In genomic region chr6:47729019-47729418, GRCh38 we compare ENCODE assay signal across 21 cellular contexts. TPM values are rescaled to one million over a fixed set of nuclear protein-coding genes. Genes with fewer than 3 reads are reported as not detected.
DNase-seq lines count a peak whose midpoint lies in the region; ATAC-seq and TF ChIP-seq lines count a peak whose summit lies in the region.
"Had no signal": no experiment of that assay in that cellular context is flagged by ENCODE, and none has a peak within 500 bp of the region (broad histone marks: within the 10 kb centered on the region; RNA-seq: fewer than 3 reads in every experiment).

No MANE protein-coding gene starts in this region.

- peak; percentile 68 for ATAC-seq in left colon

- H3K36me3 Mint-ChIP-seq in progenitor cell of endocrine pancreas (ENCODE audit: insufficient read depth), result no peaks in the 10 kb centered on the region

- no peaks in the 10 kb centered on the region for H3K27me3 Mint-ChIP-seq in progenitor cell of endocrine pancreas

- no peaks in the 10 kb centered on the region for H3K27me3 ChIP-seq in ACC112 (ENCODE audit: insufficient read depth, low read length)
- H3K27me3 ChIP-seq: BE2C, neutrophil, right atrium auricular region, SJSA1 had no signal

- no peaks in the 10 kb centered on the region for H3K36me3 ChIP-seq in ACC112 (ENCODE audit: insufficient read depth, low read length)
- H3K36me3 ChIP-seq: BE2C, neutrophil, right atrium auricular region, SJSA1 had no signal

- intact Hi-C loops in left colon (cut with DNase I, micrococcal nuclease) (no loop called here), head of caudate nucleus (cut with DNase I) (no loop called here)

- peak; percentile 58 for DNase-seq in HCEC 1CT
- peak; percentile 49 for DNase-seq in amniotic epithelial cell (ENCODE audit: low read depth)
- DNase-seq in left colon, result no peak
- DNase-seq in NCI-H146 treated with DMSO at 0.1 percent for 48 hours (lab: John Stamatoyannopoulos, UW; ENCODE audit: unreplicated experiment), result no peak
- DNase-seq in progenitor cell of endocrine pancreas (ENCODE audit: low spot score, unreplicated experiment), result no peak
- no peak for DNase-seq in head of caudate nucleus
- DNase-seq: BE2C; central memory CD4-positive, alpha-beta T cell; IMR-90; left cardiac atrium; MV-4-11; NCI-H2029 treated with DMSO at 0.1 percent for 48 hours; NCI-H524 treated with DMSO at 0.1 percent for 48 hours had no signal

- H2AFZ ChIP-seq in ACC112 (ENCODE audit: low read length, unreplicated experiment), result no peak overlapping the region

- TF ChIP-seq CTCF in progenitor cell of endocrine pancreas (IDR thresholded peaks at IDR 0.05; ENCODE audit: unreplicated experiment), result no peak

- no peak overlapping the region for H3K4me3 ChIP-seq in ACC112 (ENCODE audit: low read depth, low read length)
- H3K4me3 ChIP-seq: right atrium auricular region, SJSA1 had no signal

- H3K27ac ChIP-seq in ACC112 (ENCODE audit: low read depth, low read length), result 0 out of 2 replicates have a peak overlapping the region, but pooled peaks have one; percentile 2
- H3K27ac ChIP-seq: neutrophil, right atrium auricular region, SJSA1 had no signal

- no peaks in the 10 kb centered on the region for H3K79me2 ChIP-seq in ACC112 (ENCODE audit: control insufficient read depth, insufficient read depth, low read length, unreplicated experiment)

- no peak overlapping the region for H3K4me3 Mint-ChIP-seq in progenitor cell of endocrine pancreas (ENCODE audit: low read depth)

- peaks cover 43% of the 10 kb centered on the region for H3K4me1 ChIP-seq in ACC112 (ENCODE audit: control insufficient read depth, insufficient read depth, low read length, unreplicated experiment)
- H3K4me1 ChIP-seq: BE2C, right atrium auricular region, SJSA1 had no signal

- H3K4me1 Mint-ChIP-seq in progenitor cell of endocrine pancreas (ENCODE audit: low read depth), result no peaks in the 10 kb centered on the region

- no peak overlapping the region for H3K27ac Mint-ChIP-seq in progenitor cell of endocrine pancreas

- H3K9me3 Mint-ChIP-seq in progenitor cell of endocrine pancreas (ENCODE audit: low read depth), result peaks cover 3% of the 10 kb centered on the region

RNA-seq across cellular contexts. Expression of gene ADGRF4, which starts 30.6 kb away (rescaled TPM):
- 1 to 10 TPM; 2.0 to 4.0 TPM for total RNA-seq in left colon
- total RNA-seq in progenitor cell of endocrine pancreas, result 2.6 TPM in 2 replicates
- total RNA-seq: fibroblast of lung; SJSA1; T-helper 2 cell treated with Interferon-gamma antibody and Interleukin-4, amounts not matched to agents 100 ng/mL and 5 ng/mL, for 36 hours had no signal

RNA-seq across cellular contexts. Expression of gene OPN5, which starts 52.8 kb away (rescaled TPM):
- total RNA-seq in left colon, result not detected
- 0.09 TPM in 1 of 2 replicates, not detected in the other for total RNA-seq in progenitor cell of endocrine pancreas
- total RNA-seq: fibroblast of lung; IMR-90; left cardiac atrium; mucosa of gallbladder; right atrium auricular region; SJSA1; subcutaneous adipose tissue; T-helper 2 cell treated with Interferon-gamma antibody and Interleukin-4, amounts not matched to agents 100 ng/mL and 5 ng/mL, for 36 hours had no signal

Comparison
In these comparisons a context has a peak if more than half of its experiments do, and no peak if none do; other contexts are left out.
1. DNase-seq: peak in HCEC 1CT (single experiment) and amniotic epithelial cell (single experiment); none in left colon (0 of 2), NCI-H146 treated with DMSO at 0.1 percent for 48 hours (single experiment), progenitor cell of endocrine pancreas (single experiment) and head of caudate nucleus (0 of 42).